Comparison of ENCODE assay signal across 17 cellular contexts in the genomic region with DNA sequence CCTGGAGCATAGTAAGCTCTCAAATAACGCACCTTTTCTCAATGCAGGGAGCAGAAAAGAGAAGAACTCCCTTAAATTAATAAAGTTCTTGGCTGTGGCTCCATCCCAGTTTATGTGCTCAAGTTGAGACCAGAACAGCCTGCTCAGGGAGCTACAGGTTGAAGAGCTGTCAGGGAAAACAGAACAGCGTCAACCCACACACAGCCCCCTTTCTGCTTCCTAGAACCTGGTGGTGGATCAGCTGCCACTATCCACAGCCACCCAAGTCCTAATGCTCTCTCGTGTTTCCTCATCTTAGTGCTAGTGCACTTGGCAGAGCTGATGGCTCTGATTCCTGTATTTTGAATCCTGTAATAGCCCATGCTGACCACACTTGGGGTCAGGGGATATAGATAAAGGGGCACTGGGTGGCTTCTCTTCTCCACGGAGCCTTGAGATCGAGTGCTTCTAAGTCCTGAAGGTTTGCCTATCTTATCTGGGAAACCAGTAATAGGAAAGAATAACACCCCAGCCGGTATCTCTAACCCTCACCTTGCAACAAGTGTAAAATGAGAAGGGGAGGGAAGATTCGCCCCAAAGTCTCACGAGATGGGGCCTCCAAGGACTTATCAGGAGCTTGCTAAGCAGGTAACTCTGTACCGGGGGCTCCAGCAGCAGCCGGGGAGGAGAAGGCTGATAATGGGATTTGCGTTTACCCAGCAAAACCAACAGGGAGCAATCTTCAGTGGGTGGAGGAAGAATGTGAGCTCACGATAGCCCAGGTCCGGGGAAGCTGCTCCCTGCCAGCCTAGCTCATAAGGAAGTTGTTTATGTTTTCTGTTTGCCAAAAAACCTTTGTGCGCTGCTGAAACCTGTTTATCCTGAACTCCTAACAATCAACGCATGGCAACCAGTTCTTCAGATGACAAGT.
DNase-seq lines count a peak whose midpoint lies in the region; ATAC-seq and TF ChIP-seq lines count a peak whose summit lies in the region.
"Had no signal": no experiment of that assay in that cellular context is flagged by ENCODE, and none has a peak within 500 bp of the region (broad histone marks: within the 10 kb centered on the region; RNA-seq: fewer than 3 reads in every experiment).

No MANE protein-coding gene starts in this region.

- H3K27me3 Mint-ChIP-seq in endodermal cell (ENCODE audit: insufficient read depth) = peaks cover 2% of the 10 kb centered on the region
- peaks cover 24% of the 10 kb centered on the region for H3K27me3 Mint-ChIP-seq in activated T-cell treated with anti-CD3 and anti-CD28 coated beads, Interleukin-2, amount 50 U/mL, for 72 hours (ENCODE audit: low read depth)

- DNase-seq in ELF-1 (ENCODE audit: low read depth, low spot score) (peak; percentile 83), NCI-H345 treated with DMSO at 0.1 percent for 48 hours (lab: John Stamatoyannopoulos, UW; ENCODE audit: unreplicated experiment) (peak; percentile 12), endodermal cell (peak; percentile 91), mucosa of gallbladder (ENCODE audit: low spot score) (peak; percentile 24), NCI-H1105 treated with DMSO at 0.1 percent for 48 hours (lab: John Stamatoyannopoulos, UW) (no peak), Ammon's horn (ENCODE audit: low spot score) (no peak), DMS 273 treated with DMSO at 0.1 percent for 48 hours (lab: John Stamatoyannopoulos, UW) (no peak)
- DNase-seq in activated T-cell treated with anti-CD3 and anti-CD28 coated beads, Interleukin-2, amount 50 U/mL, for 72 hours = no peak
- DNase-seq: activated naive CD8-positive, alpha-beta T cell treated with anti-CD3 and anti-CD28 coated beads for 36 hours; activated T-cell treated with anti-CD3 and anti-CD28 coated beads, Interleukin-2, amount 50 U/mL, for 1 hour; effector memory CD4-positive, alpha-beta T cell; NCI-H1436; NCI-H774; upper lobe of left lung had no signal

- no peak overlapping the region for H3K27ac ChIP-seq in endodermal cell (ENCODE audit: low read depth, low read length)
- H3K27ac ChIP-seq: cardiac muscle cell, gastroesophageal sphincter, upper lobe of left lung had no signal

- H3K4me3 ChIP-seq in endodermal cell (ENCODE audit: low read length) = peak overlapping the region; percentile 52
- H3K4me3 ChIP-seq: cardiac muscle cell, gastroesophageal sphincter, upper lobe of left lung had no signal

- peak overlapping the region; percentile 26 for H3K4me3 Mint-ChIP-seq in endodermal cell
- no peak overlapping the region for H3K4me3 Mint-ChIP-seq in activated T-cell treated with anti-CD3 and anti-CD28 coated beads, Interleukin-2, amount 50 U/mL, for 72 hours
- H3K4me3 Mint-ChIP-seq: activated naive CD8-positive, alpha-beta T cell treated with anti-CD3 and anti-CD28 coated beads for 36 hours; stimulated activated effector memory CD8-positive, alpha-beta T cell treated with anti-CD3 and anti-CD28 coated beads, Interleukin-12 subunit alpha, Interleukin-12 subunit beta, amount 100 ng/mL, for 72 hours had no signal

- H3K4me1 ChIP-seq in endodermal cell (ENCODE audit: control insufficient read depth, insufficient read depth, low read length) = peaks cover 19% of the 10 kb centered on the region
- H3K4me1 ChIP-seq: upper lobe of left lung had no signal

- no peak overlapping the region for H3K9ac ChIP-seq in endodermal cell (ENCODE audit: extremely low read depth, low read length, poor library complexity, severe bottlenecking)

- no peak for ATAC-seq in activated T-cell treated with anti-CD3 and anti-CD28 coated beads, Interleukin-2, amount 50 U/mL, for 72 hours (replicated peaks in 1 of 2)
- ATAC-seq: gastroesophageal sphincter; stimulated activated effector memory CD8-positive, alpha-beta T cell treated with anti-CD3 and anti-CD28 coated beads, Interleukin-12 subunit alpha, Interleukin-12 subunit beta, amount 100 ng/mL, for 72 hours had no signal

- H3K9me3 ChIP-seq in endodermal cell (ENCODE audit: control insufficient read depth, low read length) = no peaks in the 10 kb centered on the region
- H3K9me3 ChIP-seq: gastroesophageal sphincter, upper lobe of left lung had no signal

- no peaks in the 10 kb centered on the region for H3K9me3 Mint-ChIP-seq in endodermal cell
- H3K9me3 Mint-ChIP-seq in activated T-cell treated with anti-CD3 and anti-CD28 coated beads, Interleukin-2, amount 50 U/mL, for 72 hours = no peaks in the 10 kb centered on the region
- H3K9me3 Mint-ChIP-seq: activated naive CD8-positive, alpha-beta T cell treated with anti-CD3 and anti-CD28 coated beads for 36 hours; stimulated activated effector memory CD8-positive, alpha-beta T cell treated with anti-CD3 and anti-CD28 coated beads, Interleukin-12 subunit alpha, Interleukin-12 subunit beta, amount 100 ng/mL, for 72 hours had no signal

- no peaks in the 10 kb centered on the region for H3K36me3 Mint-ChIP-seq in endodermal cell (ENCODE audit: low read depth)
- H3K36me3 Mint-ChIP-seq in activated T-cell treated with anti-CD3 and anti-CD28 coated beads, Interleukin-2, amount 50 U/mL, for 72 hours (ENCODE audit: insufficient read depth in 2 of 2) = no peaks in the 10 kb centered on the region
- H3K36me3 Mint-ChIP-seq: activated naive CD8-positive, alpha-beta T cell treated with anti-CD3 and anti-CD28 coated beads for 36 hours; stimulated activated effector memory CD8-positive, alpha-beta T cell treated with anti-CD3 and anti-CD28 coated beads, Interleukin-12 subunit alpha, Interleukin-12 subunit beta, amount 100 ng/mL, for 72 hours had no signal

- H3K4me1 Mint-ChIP-seq in endodermal cell = peaks cover 48% of the 10 kb centered on the region
- H3K4me1 Mint-ChIP-seq in activated T-cell treated with anti-CD3 and anti-CD28 coated beads, Interleukin-2, amount 50 U/mL, for 72 hours (ENCODE audit: low read depth) = peaks cover 9% of the 10 kb centered on the region

- peak overlapping the region; percentile 80 for H3K27ac Mint-ChIP-seq in endodermal cell
- H3K27ac Mint-ChIP-seq in activated T-cell treated with anti-CD3 and anti-CD28 coated beads, Interleukin-2, amount 50 U/mL, for 72 hours = no peak overlapping the region
- H3K27ac Mint-ChIP-seq: activated naive CD8-positive, alpha-beta T cell treated with anti-CD3 and anti-CD28 coated beads for 36 hours; stimulated activated effector memory CD8-positive, alpha-beta T cell treated with anti-CD3 and anti-CD28 coated beads, Interleukin-12 subunit alpha, Interleukin-12 subunit beta, amount 100 ng/mL, for 72 hours had no signal

- 29 to 47% methylated on average over 8 to 15 of the region's 15 CpGs for WGBS in endodermal cell (ENCODE audit: insufficient coverage in 1 of 2, insufficient read length in 1 of 2), 2 experiments

- no peaks in the 10 kb centered on the region for H3K36me3 ChIP-seq in endodermal cell (ENCODE audit: control insufficient read depth, insufficient read depth, low read length)
- H3K36me3 ChIP-seq: cardiac muscle cell, gastroesophageal sphincter, upper lobe of left lung had no signal

- H3K27me3 ChIP-seq in endodermal cell (ENCODE audit: control insufficient read depth, insufficient read depth, low read length, poor library complexity, severe bottlenecking) = no peaks in the 10 kb centered on the region
- H3K27me3 ChIP-seq: cardiac muscle cell, gastroesophageal sphincter, upper lobe of left lung had no signal

- TF ChIP-seq CTCF in endodermal cell (conservative IDR thresholded peaks at IDR 0.05) = peak; percentile 62

Comparison
In these comparisons a context has a peak if more than half of its experiments do, and no peak if none do; other contexts are left out.
1. DNase-seq: peak in ELF-1 (single experiment), NCI-H345 treated with DMSO at 0.1 percent for 48 hours (single experiment), endodermal cell (single experiment) and mucosa of gallbladder (single experiment); none in activated T-cell treated with anti-CD3 and anti-CD28 coated beads, Interleukin-2, amount 50 U/mL, for 72 hours (0 of 2), NCI-H1105 treated with DMSO at 0.1 percent for 48 hours (single experiment), Ammon's horn (single experiment) and DMS 273 treated with DMSO at 0.1 percent for 48 hours (single experiment).